ENCODE assay signal across 12 cellular contexts in genomic region chr2:85257359-85258193, GRCh38.
DNase-seq lines count a peak whose midpoint lies in the region; ATAC-seq and TF ChIP-seq lines count a peak whose summit lies in the region.
"Had no signal": no experiment of that assay in that cellular context is flagged by ENCODE, and none has a peak within 500 bp of the region (broad histone marks: within the 10 kb centered on the region; RNA-seq: fewer than 3 reads in every experiment).

No MANE protein-coding gene starts in this region.

- peaks cover 64% of the 10 kb centered on the region for H3F3A ChIP-seq in neural progenitor cell (ENCODE audit: low read depth)

- intact Hi-C loops in upper lobe of right lung (cut with DNase I) = no loop called here

- H3K4me3 ChIP-seq in neural progenitor cell (no peak overlapping the region), upper lobe of right lung (no peak overlapping the region)

- no peak overlapping the region for H3K9ac ChIP-seq in neural progenitor cell

- H3K4me1 ChIP-seq in neural progenitor cell (peaks cover 74% of the 10 kb centered on the region), upper lobe of right lung (peaks cover 41% of the 10 kb centered on the region)

- DNase-seq in NCI-H82 (lab: John Stamatoyannopoulos, UW) (peak; percentile 64), NCI-H82 treated with DMSO at 0.1 percent for 48 hours (lab: John Stamatoyannopoulos, UW; ENCODE audit: unreplicated experiment) (no peak), neural progenitor cell (ENCODE audit: low spot score) (no peak), upper lobe of right lung (no peak), NCI-H1436 (lab: John Stamatoyannopoulos, UW) (no peak), Ammon's horn (ENCODE audit: low spot score) (no peak)
- DNase-seq in stimulated activated effector memory CD8-positive, alpha-beta T cell treated with anti-CD3 and anti-CD28 coated beads, Interleukin-12 subunit alpha, Interleukin-12 subunit beta, amount 100 ng/mL, for 72 hours (ENCODE audit: low spot score in 2 of 2) = no peak
- DNase-seq: 8988T, DMS79 treated with DMSO at 0.1 percent for 48 hours, MM.1S, NCI-H774 had no signal

- no peaks in the 10 kb centered on the region for H3K36me3 ChIP-seq in neural progenitor cell
- H3K36me3 ChIP-seq in upper lobe of right lung = no peaks in the 10 kb centered on the region

- H3K27ac ChIP-seq in neural progenitor cell = peak overlapping the region; percentile 98
- H3K27ac ChIP-seq in upper lobe of right lung = peak overlapping the region; percentile 32

- H3K9me3 Mint-ChIP-seq in neural progenitor cell = no peaks in the 10 kb centered on the region
- H3K9me3 Mint-ChIP-seq in stimulated activated effector memory CD8-positive, alpha-beta T cell treated with anti-CD3 and anti-CD28 coated beads, Interleukin-12 subunit alpha, Interleukin-12 subunit beta, amount 100 ng/mL, for 72 hours = no peaks in the 10 kb centered on the region

- peak overlapping the region; percentile 64 for H3K4me2 ChIP-seq in neural progenitor cell

- ATAC-seq in esophagus mucosa (peak; percentile 23), upper lobe of right lung (peak; percentile 13)
- ATAC-seq in stimulated activated effector memory CD8-positive, alpha-beta T cell treated with anti-CD3 and anti-CD28 coated beads, Interleukin-12 subunit alpha, Interleukin-12 subunit beta, amount 100 ng/mL, for 72 hours = no peak

- peaks cover 3% of the 10 kb centered on the region for H3K27me3 Mint-ChIP-seq in neural progenitor cell (ENCODE audit: insufficient read depth, low read depth)

- H3K4me3 Mint-ChIP-seq in neural progenitor cell = peak overlapping the region; percentile 55
- no peak overlapping the region for H3K4me3 Mint-ChIP-seq in stimulated activated effector memory CD8-positive, alpha-beta T cell treated with anti-CD3 and anti-CD28 coated beads, Interleukin-12 subunit alpha, Interleukin-12 subunit beta, amount 100 ng/mL, for 72 hours

- TF ChIP-seq CTCF in neural progenitor cell (IDR thresholded peaks at IDR 0.05) = no peak
- TF ChIP-seq CTCF in upper lobe of right lung (IDR thresholded peaks at IDR 0.05) = no peak

- peak overlapping the region; percentile 72 for H3K27ac Mint-ChIP-seq in neural progenitor cell
- no peak overlapping the region for H3K27ac Mint-ChIP-seq in stimulated activated effector memory CD8-positive, alpha-beta T cell treated with anti-CD3 and anti-CD28 coated beads, Interleukin-12 subunit alpha, Interleukin-12 subunit beta, amount 100 ng/mL, for 72 hours

- H3K79me2 ChIP-seq in neural progenitor cell (ENCODE audit: low read depth) = peaks cover 33% of the 10 kb centered on the region

- peaks cover 77% of the 10 kb centered on the region for H3K4me1 Mint-ChIP-seq in neural progenitor cell
- H3K4me1 Mint-ChIP-seq in stimulated activated effector memory CD8-positive, alpha-beta T cell treated with anti-CD3 and anti-CD28 coated beads, Interleukin-12 subunit alpha, Interleukin-12 subunit beta, amount 100 ng/mL, for 72 hours = no peaks in the 10 kb centered on the region

- peaks cover 15% of the 10 kb centered on the region for H4K20me1 ChIP-seq in neural progenitor cell (ENCODE audit: low read depth)

- H3K9me3 ChIP-seq in neural progenitor cell (ENCODE audit: low read depth) (no peaks in the 10 kb centered on the region), upper lobe of right lung (no peaks in the 10 kb centered on the region)

- H2AFZ ChIP-seq in neural progenitor cell (replicated peaks) = no peak overlapping the region

- H3K27me3 ChIP-seq in neural progenitor cell (no peaks in the 10 kb centered on the region), upper lobe of right lung (no peaks in the 10 kb centered on the region)

- H3K36me3 Mint-ChIP-seq in neural progenitor cell = peaks cover 11% of the 10 kb centered on the region
- H3K36me3 Mint-ChIP-seq in stimulated activated effector memory CD8-positive, alpha-beta T cell treated with anti-CD3 and anti-CD28 coated beads, Interleukin-12 subunit alpha, Interleukin-12 subunit beta, amount 100 ng/mL, for 72 hours = no peaks in the 10 kb centered on the region
